Comparison of ENCODE assay signal across 26 cellular contexts in genomic region chr19:54380897-54381296, GRCh38. TPM values are rescaled to one million over a fixed set of nuclear protein-coding genes. Genes with fewer than 3 reads are reported as not detected.
"Had no signal": no experiment of that assay in that cellular context is flagged by ENCODE, and none has a peak within 500 bp of the region (broad histone marks: within the 10 kb centered on the region; RNA-seq: fewer than 3 reads in every experiment).

No MANE protein-coding gene starts in this region.

- H3K4me3 ChIP-seq: adrenal gland, colonic mucosa, MG63 had no signal

- H3K36me3 Mint-ChIP-seq: activated naive CD8-positive, alpha-beta T cell had no signal

- H3K27me3 ChIP-seq: colonic mucosa had no signal

- H3K27ac ChIP-seq: adrenal gland, colonic mucosa, WERI-Rb-1 had no signal

- H3K27ac Mint-ChIP-seq: activated CD8-positive, alpha-beta memory T cell treated with anti-CD3 and anti-CD28 coated beads, Interleukin-2, amount 10 ng/mL, durations not matched to agents 7 days and 5 days; activated naive CD8-positive, alpha-beta T cell; activated T-cell treated with anti-CD3 and anti-CD28 coated beads, Interleukin-2, amount 50 U/mL, for 24 hours; activated T-helper 1 cell treated with anti-CD3 and anti-CD28 coated beads, Interleukin-12 subunit alpha, Interleukin-12 subunit beta, Interleukin-2, Interleukin-4 antibody, amounts not matched to agents 30 ng/mL and 10 ng/mL and 1 ng/mL, durations not matched to agents 14 hours and 24 hours and 36 hours had no signal

- H3K4me3 Mint-ChIP-seq: activated CD8-positive, alpha-beta memory T cell treated with anti-CD3 and anti-CD28 coated beads, Interleukin-2, amount 10 ng/mL, durations not matched to agents 7 days and 5 days; activated naive CD8-positive, alpha-beta T cell; activated T-cell treated with anti-CD3 and anti-CD28 coated beads, Interleukin-2, amount 50 U/mL, for 24 hours; activated T-helper 1 cell treated with anti-CD3 and anti-CD28 coated beads, Interleukin-12 subunit alpha, Interleukin-12 subunit beta, Interleukin-2, Interleukin-4 antibody, amounts not matched to agents 30 ng/mL and 10 ng/mL and 1 ng/mL, durations not matched to agents 14 hours and 24 hours and 36 hours had no signal

- H3K4me1 ChIP-seq: adrenal gland, colonic mucosa had no signal

- H3K36me3 ChIP-seq: adrenal gland, colonic mucosa, MG63, WERI-Rb-1 had no signal

- H3K27me3 Mint-ChIP-seq: activated naive CD8-positive, alpha-beta T cell had no signal

- H3K9me3 ChIP-seq: adrenal gland, colonic mucosa, MG63 had no signal

- DNase-seq: activated CD4-positive, alpha-beta T cell treated with anti-CD3 and anti-CD28 coated beads for 4 hours; activated CD4-positive, alpha-beta T cell treated with anti-CD3 and anti-CD28 coated beads, Interleukin-2, amount 50 U/mL, for 48 hours; activated CD8-positive, alpha-beta memory T cell treated with anti-CD3 and anti-CD28 coated beads, Interleukin-2, amount 10 ng/mL, durations not matched to agents 7 days and 5 days; activated effector memory CD4-positive, alpha-beta T cell treated with Interleukin-2 at 50 U/mL for 16 hours; activated naive CD4-positive, alpha-beta T cell treated with Interleukin-2 at 50 U/mL for 16 hours; activated T-cell treated with anti-CD3 and anti-CD28 coated beads, Interleukin-2, amount 50 U/mL, for 24 hours; adrenal gland; anterior cingulate cortex; caudate nucleus; colonic mucosa; MG63; NCI-H1105; NCI-H1436; NCI-H1694 treated with DMSO at 0.1 percent for 48 hours; NCI-H2029 treated with DMSO at 0.1 percent for 48 hours; NCI-H345; NCI-H510A; NCI-H526 treated with DMSO at 0.1 percent for 48 hours; NCI-H82; SIG-M5; WERI-Rb-1 had no signal

RNA-seq across cellular contexts. Expression of gene TTYH1, which starts 34.4 kb away (rescaled TPM):
- total RNA-seq: RPMI7951 had no signal

RNA-seq across cellular contexts. Expression of gene LILRA4, which starts 41.9 kb away (rescaled TPM):
- total RNA-seq: activated CD8-positive, alpha-beta memory T cell treated with anti-CD3 and anti-CD28 coated beads, Interleukin-2, amount 10 ng/mL, durations not matched to agents 7 days and 5 days; activated T-helper 1 cell treated with anti-CD3 and anti-CD28 coated beads, Interleukin-12 subunit alpha, Interleukin-12 subunit beta, Interleukin-2, Interleukin-4 antibody, amounts not matched to agents 30 ng/mL and 10 ng/mL and 1 ng/mL, durations not matched to agents 14 hours and 24 hours and 36 hours; colonic mucosa; OCI-LY7; RPMI7951; T-helper 2 cell treated with Interferon-gamma antibody and Interleukin-4, amounts not matched to agents 100 ng/mL and 5 ng/mL, for 36 hours had no signal
